Comparison of ENCODE assay signal across 8 cellular contexts in genomic region chr1:21439345-21439720, GRCh38. TPM values are rescaled to one million over a fixed set of nuclear protein-coding genes. Genes with fewer than 3 reads are reported as not detected.
DNase-seq lines count a peak whose midpoint lies in the region; ATAC-seq and TF ChIP-seq lines count a peak whose summit lies in the region.

No MANE protein-coding gene starts in this region.

- 18 to 20% methylated on average over 7 of the region's 7 CpGs for WGBS in testis, 2 donors
- 26 to 35% (median 32%) methylated on average over 7 of the region's 7 CpGs for WGBS in adrenal gland, 4 donors

- H3K4me3 Mint-ChIP-seq in activated CD4-positive, alpha-beta T cell treated with anti-CD3 and anti-CD28 coated beads, Interleukin-2, amount 10 ng/mL, durations not matched to agents 7 days and 5 days, result peak overlapping the region; percentile 91
- H3K4me3 Mint-ChIP-seq in activated naive CD8-positive, alpha-beta T cell treated with anti-CD3 and anti-CD28 coated beads, Interleukin-2, amount 50 U/mL, for 24 hours, result peak overlapping the region; percentile 85

- TF ChIP-seq POLR2A in testis (IDR thresholded peaks at IDR 0.05) (no peak), adrenal gland (IDR thresholded peaks at IDR 0.05) (no peak)

- intact Hi-C loops in left lung (cut with DNase I) (no loop called here), testis (cut with DNase I; ENCODE audit: low total_unique reads) (no loop called here), adrenal gland (cut with DNase I) (no loop called here)

- H3K4me1 Mint-ChIP-seq in activated CD4-positive, alpha-beta T cell treated with anti-CD3 and anti-CD28 coated beads, Interleukin-2, amount 10 ng/mL, durations not matched to agents 7 days and 5 days, result peaks cover 23% of the 10 kb centered on the region
- H3K4me1 Mint-ChIP-seq in activated naive CD8-positive, alpha-beta T cell treated with anti-CD3 and anti-CD28 coated beads, Interleukin-2, amount 50 U/mL, for 24 hours, result peaks cover 22% of the 10 kb centered on the region

- H3K4me3 ChIP-seq in left lung (peak overlapping the region; percentile 55 to 73), testis (peak overlapping the region; percentile 78 to 88), adrenal gland (peak overlapping the region in 2 of 4 donors; percentile 62 to 63)

- peak overlapping the region; percentile 27 for H3K27ac Mint-ChIP-seq in activated CD4-positive, alpha-beta T cell treated with anti-CD3 and anti-CD28 coated beads, Interleukin-2, amount 10 ng/mL, durations not matched to agents 7 days and 5 days
- H3K27ac Mint-ChIP-seq in activated naive CD8-positive, alpha-beta T cell treated with anti-CD3 and anti-CD28 coated beads, Interleukin-2, amount 50 U/mL, for 24 hours, result peak overlapping the region; percentile 60

- H3K36me3 Mint-ChIP-seq in activated CD4-positive, alpha-beta T cell treated with anti-CD3 and anti-CD28 coated beads, Interleukin-2, amount 10 ng/mL, durations not matched to agents 7 days and 5 days (ENCODE audit: low read depth), result no peaks in the 10 kb centered on the region
- no peaks in the 10 kb centered on the region for H3K36me3 Mint-ChIP-seq in activated naive CD8-positive, alpha-beta T cell treated with anti-CD3 and anti-CD28 coated beads, Interleukin-2, amount 50 U/mL, for 24 hours (ENCODE audit: low read depth)

- TF ChIP-seq CTCF in left lung (IDR thresholded peaks at IDR 0.05) (no peak), testis (IDR thresholded peaks at IDR 0.05) (no peak), adrenal gland (IDR thresholded peaks at IDR 0.05) (no peak)

- ATAC-seq in activated naive CD8-positive, alpha-beta T cell treated with anti-CD3 and anti-CD28 coated beads, Interleukin-2, amount 50 U/mL, for 24 hours, result no peak
- ATAC-seq in left lung, result no peak
- no peak for ATAC-seq in GM21390 (IDR thresholded peaks at IDR 0.05; ENCODE audit: unreplicated experiment)

- H3K27me3 ChIP-seq in left lung, result peaks cover 0 to 70% of the 10 kb centered on the region in 2 donors
- no peaks in the 10 kb centered on the region for H3K27me3 ChIP-seq in testis
- no peaks in the 10 kb centered on the region for H3K27me3 ChIP-seq in adrenal gland

- no peak for DNase-seq in activated CD4-positive, alpha-beta T cell treated with anti-CD3 and anti-CD28 coated beads, Interleukin-2, amount 10 ng/mL, durations not matched to agents 7 days and 5 days
- no peak for DNase-seq in activated CD4-positive, alpha-beta T cell treated with anti-CD3 and anti-CD28 coated beads for 4 hours
- DNase-seq in activated naive CD8-positive, alpha-beta T cell treated with anti-CD3 and anti-CD28 coated beads, Interleukin-2, amount 50 U/mL, for 24 hours, result no peak
- DNase-seq in left lung (no peak), testis (no peak), OCI-M2 (lab: John Stamatoyannopoulos, UW; ENCODE audit: unreplicated experiment) (no peak), adrenal gland (no peak)

- peaks cover 6% of the 10 kb centered on the region for H3K27me3 Mint-ChIP-seq in activated CD4-positive, alpha-beta T cell treated with anti-CD3 and anti-CD28 coated beads, Interleukin-2, amount 10 ng/mL, durations not matched to agents 7 days and 5 days
- peaks cover 7% of the 10 kb centered on the region for H3K27me3 Mint-ChIP-seq in activated naive CD8-positive, alpha-beta T cell treated with anti-CD3 and anti-CD28 coated beads, Interleukin-2, amount 50 U/mL, for 24 hours

- H3K36me3 ChIP-seq in left lung, result no peaks in the 10 kb centered on the region
- H3K36me3 ChIP-seq in testis (ENCODE audit: low read depth, missing control alignments), result no peaks in the 10 kb centered on the region
- H3K36me3 ChIP-seq in adrenal gland (replicated peaks in 1 of 2), result no peaks in the 10 kb centered on the region

- H3K4me1 ChIP-seq in left lung (peaks cover 0 to 6% of the 10 kb centered on the region in 2 donors), testis (peaks cover 10% of the 10 kb centered on the region), adrenal gland (replicated peaks in 1 of 2) (peaks cover 4 to 10% of the 10 kb centered on the region in 2 donors)

- CTCF ChIA-PET in activated CD4-positive, alpha-beta T cell treated with anti-CD3 and anti-CD28 coated beads, Interleukin-2, amount 10 ng/mL, durations not matched to agents 7 days and 5 days (lab: Charles Lee), result no interaction called here

- POLR2A ChIA-PET in activated CD4-positive, alpha-beta T cell treated with anti-CD3 and anti-CD28 coated beads, Interleukin-2, amount 10 ng/mL, durations not matched to agents 7 days and 5 days (lab: Charles Lee), result no interaction called here

- H3K9me3 ChIP-seq in left lung, result no peaks in the 10 kb centered on the region
- H3K9me3 ChIP-seq in testis, result no peaks in the 10 kb centered on the region
- no peaks in the 10 kb centered on the region for H3K9me3 ChIP-seq in adrenal gland (replicated peaks in 1 of 3)

- H3K9me3 Mint-ChIP-seq in activated CD4-positive, alpha-beta T cell treated with anti-CD3 and anti-CD28 coated beads, Interleukin-2, amount 10 ng/mL, durations not matched to agents 7 days and 5 days, result no peaks in the 10 kb centered on the region
- H3K9me3 Mint-ChIP-seq in activated naive CD8-positive, alpha-beta T cell treated with anti-CD3 and anti-CD28 coated beads, Interleukin-2, amount 50 U/mL, for 24 hours, result no peaks in the 10 kb centered on the region

- no peak overlapping the region for H3K27ac ChIP-seq in left lung
- peak overlapping the region; percentile 65 to 77 for H3K27ac ChIP-seq in testis
- H3K27ac ChIP-seq in adrenal gland, result peak overlapping the region in 2 of 5 donors; percentile 49 to 64

RNA-seq across cellular contexts. Expression of gene NBPF3, which starts 0.6 kb away (rescaled TPM):
- total RNA-seq in activated CD4-positive, alpha-beta T cell treated with anti-CD3 and anti-CD28 coated beads, Interleukin-2, amount 10 ng/mL, durations not matched to agents 7 days and 5 days, result 1 to 10 TPM; 6.1 to 6.2 TPM
- total RNA-seq in left lung (10 to 100 TPM in 1 of 2 donors, 1 to 10 TPM in 1; 3.6 to 11.6 TPM), testis (10 to 100 TPM; 38.3 to 42.0 TPM), adrenal gland (10 to 100 TPM; 10.2 to 18.0 (median 12.7) TPM)
- polyA plus RNA-seq in testis (ENCODE audit: insufficient read depth, low read depth, low replicate concordance) (49.1 TPM), adrenal gland (10 to 100 TPM in 1 of 3 donors, 1 to 10 TPM in 2; 1.3 to 15.3 (median 2.7) TPM)

Comparison
In these comparisons a context has a peak if more than half of its experiments do, and no peak if none do; other contexts are left out.
1. H3K27ac ChIP-seq: peak in testis (2 of 2); none in left lung (0 of 2).